ENCODE assay signal across 21 cellular contexts in genomic region chrX:72959971-72960370, GRCh38. TPM values are rescaled to one million over a fixed set of nuclear protein-coding genes. Genes with fewer than 3 reads are reported as not detected.
"Had no signal": no experiment of that assay in that cellular context is flagged by ENCODE, and none has a peak within 500 bp of the region (broad histone marks: within the 10 kb centered on the region; RNA-seq: fewer than 3 reads in every experiment).

No MANE protein-coding gene starts in this region.

RNA-seq across cellular contexts. Expression of gene DMRTC1, which starts 16.3 kb away (rescaled TPM):
- total RNA-seq: activated naive CD4-positive, alpha-beta T cell treated with anti-CD3 and anti-CD28 coated beads for 36 hours; activated naive CD8-positive, alpha-beta T cell treated with anti-CD3 and anti-CD28 coated beads for 36 hours; activated T-cell treated with anti-CD3 and anti-CD28 coated beads, Interleukin-2, amount 50 U/mL, for 4 hours; activated T-helper 1 cell treated with anti-CD3 and anti-CD28 coated beads, Interleukin-12 subunit alpha, Interleukin-12 subunit beta, Interleukin-2, Interleukin-4 antibody, amounts not matched to agents 30 ng/mL and 10 ng/mL and 1 ng/mL, durations not matched to agents 14 hours and 24 hours and 36 hours; activated T-helper 2 cell treated with anti-CD3 and anti-CD28 coated beads, Interferon-gamma antibody, Interleukin-2, Interleukin-4, amounts not matched to agents 10 μg/mL and 5 μg/mL and 100 μg/mL, durations not matched to agents 14 hours and 24 hours and 36 hours; aorta; ascending aorta; astrocyte; body of pancreas; breast epithelium; bronchial epithelial cell; cardiac muscle cell; cardiac septum; cerebellum; chondrocyte had no signal
- polyA plus RNA-seq: aorta had no signal

RNA-seq across cellular contexts. Expression of gene FAM236A, which starts 22.0 kb away (rescaled TPM):
- total RNA-seq: activated naive CD4-positive, alpha-beta T cell treated with anti-CD3 and anti-CD28 coated beads for 36 hours; activated naive CD4-positive, alpha-beta T cell treated with anti-CD3 and anti-CD28 coated beads, Interleukin-2, amount 50 U/mL, for 72 hours; activated naive CD8-positive, alpha-beta T cell treated with anti-CD3 and anti-CD28 coated beads for 36 hours; activated naive CD8-positive, alpha-beta T cell treated with anti-CD3 and anti-CD28 coated beads, Interleukin-2, amount 10 ng/mL, durations not matched to agents 7 days and 5 days; activated T-cell treated with anti-CD3 and anti-CD28 coated beads, Interleukin-2, amount 50 U/mL, for 4 hours; activated T-cell treated with anti-CD3 and anti-CD28 coated beads, Interleukin-2, amount 50 U/mL, for 72 hours; activated T-helper 1 cell treated with anti-CD3 and anti-CD28 coated beads, Interleukin-12 subunit alpha, Interleukin-12 subunit beta, Interleukin-2, Interleukin-4 antibody, amounts not matched to agents 30 ng/mL and 10 ng/mL and 1 ng/mL, durations not matched to agents 14 hours and 24 hours and 36 hours; activated T-helper 17 cell treated with anti-CD3 and anti-CD28 coated beads, Interleukin-2, amount 50 U/mL, for 72 hours; activated T-helper 2 cell treated with anti-CD3 and anti-CD28 coated beads, Interferon-gamma antibody, Interleukin-2, Interleukin-4, amounts not matched to agents 10 μg/mL and 5 μg/mL and 100 μg/mL, durations not matched to agents 14 hours and 24 hours and 36 hours; adrenal gland; aorta; ascending aorta; astrocyte; body of pancreas; breast epithelium; bronchial epithelial cell; cardiac muscle cell; cardiac septum; cerebellum; chondrocyte had no signal
- polyA plus RNA-seq: adipose tissue, adrenal gland, aorta, cardiac muscle cell had no signal

RNA-seq across cellular contexts. Expression of gene PABPC1L2B, which starts 42.8 kb away (rescaled TPM):
- total RNA-seq: activated naive CD4-positive, alpha-beta T cell treated with anti-CD3 and anti-CD28 coated beads for 36 hours; activated naive CD4-positive, alpha-beta T cell treated with anti-CD3 and anti-CD28 coated beads, Interleukin-2, amount 50 U/mL, for 72 hours; activated naive CD8-positive, alpha-beta T cell treated with anti-CD3 and anti-CD28 coated beads for 36 hours; activated naive CD8-positive, alpha-beta T cell treated with anti-CD3 and anti-CD28 coated beads, Interleukin-2, amount 10 ng/mL, durations not matched to agents 7 days and 5 days; activated T-cell treated with anti-CD3 and anti-CD28 coated beads, Interleukin-2, amount 50 U/mL, for 4 hours; activated T-cell treated with anti-CD3 and anti-CD28 coated beads, Interleukin-2, amount 50 U/mL, for 72 hours; activated T-helper 1 cell treated with anti-CD3 and anti-CD28 coated beads, Interleukin-12 subunit alpha, Interleukin-12 subunit beta, Interleukin-2, Interleukin-4 antibody, amounts not matched to agents 30 ng/mL and 10 ng/mL and 1 ng/mL, durations not matched to agents 14 hours and 24 hours and 36 hours; activated T-helper 17 cell treated with anti-CD3 and anti-CD28 coated beads, Interleukin-2, amount 50 U/mL, for 72 hours; activated T-helper 2 cell treated with anti-CD3 and anti-CD28 coated beads, Interferon-gamma antibody, Interleukin-2, Interleukin-4, amounts not matched to agents 10 μg/mL and 5 μg/mL and 100 μg/mL, durations not matched to agents 14 hours and 24 hours and 36 hours; aorta; ascending aorta; body of pancreas; breast epithelium; bronchial epithelial cell; cardiac septum; chondrocyte had no signal
- polyA plus RNA-seq: adipose tissue, aorta, cardiac muscle cell had no signal

RNA-seq across cellular contexts. Expression of gene FAM236C, which starts 47.6 kb away (rescaled TPM):
- total RNA-seq: activated naive CD4-positive, alpha-beta T cell treated with anti-CD3 and anti-CD28 coated beads for 36 hours; activated naive CD4-positive, alpha-beta T cell treated with anti-CD3 and anti-CD28 coated beads, Interleukin-2, amount 50 U/mL, for 72 hours; activated naive CD8-positive, alpha-beta T cell treated with anti-CD3 and anti-CD28 coated beads for 36 hours; activated naive CD8-positive, alpha-beta T cell treated with anti-CD3 and anti-CD28 coated beads, Interleukin-2, amount 10 ng/mL, durations not matched to agents 7 days and 5 days; activated T-cell treated with anti-CD3 and anti-CD28 coated beads, Interleukin-2, amount 50 U/mL, for 4 hours; activated T-cell treated with anti-CD3 and anti-CD28 coated beads, Interleukin-2, amount 50 U/mL, for 72 hours; activated T-helper 1 cell treated with anti-CD3 and anti-CD28 coated beads, Interleukin-12 subunit alpha, Interleukin-12 subunit beta, Interleukin-2, Interleukin-4 antibody, amounts not matched to agents 30 ng/mL and 10 ng/mL and 1 ng/mL, durations not matched to agents 14 hours and 24 hours and 36 hours; activated T-helper 17 cell treated with anti-CD3 and anti-CD28 coated beads, Interleukin-2, amount 50 U/mL, for 72 hours; activated T-helper 2 cell treated with anti-CD3 and anti-CD28 coated beads, Interferon-gamma antibody, Interleukin-2, Interleukin-4, amounts not matched to agents 10 μg/mL and 5 μg/mL and 100 μg/mL, durations not matched to agents 14 hours and 24 hours and 36 hours; adrenal gland; aorta; ascending aorta; astrocyte; body of pancreas; breast epithelium; bronchial epithelial cell; cardiac muscle cell; cardiac septum; cerebellum; chondrocyte had no signal
- polyA plus RNA-seq: adipose tissue, adrenal gland, aorta, cardiac muscle cell had no signal
